In the genomic region with DNA sequence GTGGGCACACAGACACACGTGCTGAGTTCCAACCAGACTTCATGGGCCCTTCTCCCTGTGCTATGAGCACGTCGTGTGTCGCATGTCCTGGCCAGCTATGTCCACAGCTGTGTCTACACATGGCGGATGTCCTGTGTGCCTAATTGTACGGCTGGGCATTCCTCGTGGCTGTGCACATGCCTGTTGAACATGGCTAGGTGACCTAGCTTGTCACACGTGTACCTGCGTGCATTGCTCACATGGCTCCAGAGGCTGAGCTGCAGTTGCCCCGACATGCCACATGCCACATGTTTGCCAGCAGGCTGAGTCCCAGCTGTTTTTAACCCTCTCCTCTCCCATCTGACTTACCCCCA, we compare ENCODE assay signal across 8 cellular contexts. TPM values are rescaled to one million over a fixed set of nuclear protein-coding genes. Genes with fewer than 3 reads are reported as not detected.
DNase-seq lines count a peak whose midpoint lies in the region; ATAC-seq and TF ChIP-seq lines count a peak whose summit lies in the region.

No MANE protein-coding gene starts in this region.

- no peak for DNase-seq in activated CD4-positive, alpha-beta T cell treated with anti-CD3 and anti-CD28 coated beads for 36 hours
- no peak for DNase-seq in activated CD4-positive, alpha-beta T cell treated with anti-CD3 and anti-CD28 coated beads, Interleukin-2, amount 50 U/mL, for 1 hour
- DNase-seq in WTC11 (ENCODE audit: low spot score), result no peak
- no peak for DNase-seq in stimulated activated effector memory CD8-positive, alpha-beta T cell treated with anti-CD3 and anti-CD28 coated beads, Interleukin-12 subunit alpha, Interleukin-12 subunit beta, amount 100 ng/mL, for 72 hours (ENCODE audit: low spot score in 2 of 2)
- no peak for DNase-seq in amygdala (lab: John Stamatoyannopoulos, UW)
- DNase-seq in stimulated activated CD4-positive, alpha-beta T cell treated with anti-CD3 and anti-CD28 coated beads, Interleukin-4, amount 100 ng/mL, for 4 hours, result no peak

- peak overlapping the region; percentile 79 for H3K4me3 Mint-ChIP-seq in activated CD4-positive, alpha-beta T cell treated with anti-CD3 and anti-CD28 coated beads for 36 hours
- H3K4me3 Mint-ChIP-seq in WTC11, result peak overlapping the region; percentile 72
- H3K4me3 Mint-ChIP-seq in stimulated activated effector memory CD8-positive, alpha-beta T cell treated with anti-CD3 and anti-CD28 coated beads, Interleukin-12 subunit alpha, Interleukin-12 subunit beta, amount 100 ng/mL, for 72 hours, result peak overlapping the region; percentile 95

- POLR2A ChIA-PET in activated CD4-positive, alpha-beta T cell treated with anti-CD3 and anti-CD28 coated beads for 36 hours (lab: Charles Lee), result interaction anchor here (1.0 to 2.5 kb wide), 2 partner anchors 19 to 26 kb away, joined by 3 to 10 read pairs; a partner anchor contains a TSS
- POLR2A ChIA-PET in WTC11 (lab: Charles Lee), result interaction anchor here (1.3 kb wide), 1 partner anchor 76 kb away, joined by 5 read pairs; a partner anchor contains a TSS

- H3K9me3 ChIP-seq in iPS-18c (ENCODE audit: control insufficient read depth, insufficient read depth, low read length), result no peaks in the 10 kb centered on the region

- no peaks in the 10 kb centered on the region for H3K27me3 Mint-ChIP-seq in activated CD4-positive, alpha-beta T cell treated with anti-CD3 and anti-CD28 coated beads for 36 hours
- H3K27me3 Mint-ChIP-seq in WTC11 (ENCODE audit: low read depth), result peaks cover 28% of the 10 kb centered on the region

- intact Hi-C loops in activated CD4-positive, alpha-beta T cell treated with anti-CD3 and anti-CD28 coated beads for 36 hours (cut with DNase I, micrococcal nuclease), result loop anchor here in 1 of 2 experiments (5.0 kb wide), 1 partner anchor 156 kb away; a partner anchor contains a TSS

- no peaks in the 10 kb centered on the region for H3K36me3 Mint-ChIP-seq in activated CD4-positive, alpha-beta T cell treated with anti-CD3 and anti-CD28 coated beads for 36 hours (ENCODE audit: low read depth)
- no peaks in the 10 kb centered on the region for H3K36me3 Mint-ChIP-seq in WTC11
- peaks cover 15% of the 10 kb centered on the region for H3K36me3 Mint-ChIP-seq in stimulated activated effector memory CD8-positive, alpha-beta T cell treated with anti-CD3 and anti-CD28 coated beads, Interleukin-12 subunit alpha, Interleukin-12 subunit beta, amount 100 ng/mL, for 72 hours

- no peak for TF ChIP-seq CTCF in WTC11 (IDR thresholded peaks at IDR 0.05)

- H3K27ac Mint-ChIP-seq in activated CD4-positive, alpha-beta T cell treated with anti-CD3 and anti-CD28 coated beads for 36 hours, result peak overlapping the region; percentile 78
- no peak overlapping the region for H3K27ac Mint-ChIP-seq in WTC11
- peak overlapping the region; percentile 96 for H3K27ac Mint-ChIP-seq in stimulated activated effector memory CD8-positive, alpha-beta T cell treated with anti-CD3 and anti-CD28 coated beads, Interleukin-12 subunit alpha, Interleukin-12 subunit beta, amount 100 ng/mL, for 72 hours

- H3K4me1 Mint-ChIP-seq in activated CD4-positive, alpha-beta T cell treated with anti-CD3 and anti-CD28 coated beads for 36 hours, result peaks cover 52% of the 10 kb centered on the region
- H3K4me1 Mint-ChIP-seq in WTC11, result peaks cover 41% of the 10 kb centered on the region
- peaks cover 70% of the 10 kb centered on the region for H3K4me1 Mint-ChIP-seq in stimulated activated effector memory CD8-positive, alpha-beta T cell treated with anti-CD3 and anti-CD28 coated beads, Interleukin-12 subunit alpha, Interleukin-12 subunit beta, amount 100 ng/mL, for 72 hours

- CTCF ChIA-PET in activated CD4-positive, alpha-beta T cell treated with anti-CD3 and anti-CD28 coated beads for 36 hours (lab: Charles Lee), result interaction anchor here (0.6 to 4.5 kb wide), 5 partner anchors 8 to 176 kb away, joined by 3 to 39 read pairs (median 3); no protein-coding TSS in a partner anchor
- CTCF ChIA-PET in WTC11 (lab: Charles Lee), result interaction anchor here (0.6 to 3.4 kb wide), 18 partner anchors 10 to 290 kb away, joined by 3 to 44 read pairs (median 6); a partner anchor contains a TSS

- peak overlapping the region; percentile 55; the same call in 1 of the 2 replicates for H3K4me3 ChIP-seq in iPS-18c (ENCODE audit: insufficient read depth, low read depth, low read length)

- ATAC-seq in activated CD4-positive, alpha-beta T cell treated with anti-CD3 and anti-CD28 coated beads for 36 hours, result no peak
- ATAC-seq in WTC11, result no peak
- no peak for ATAC-seq in stimulated activated effector memory CD8-positive, alpha-beta T cell treated with anti-CD3 and anti-CD28 coated beads, Interleukin-12 subunit alpha, Interleukin-12 subunit beta, amount 100 ng/mL, for 72 hours
- ATAC-seq in GM19397 (IDR thresholded peaks at IDR 0.05; ENCODE audit: unreplicated experiment), result no peak

- no peaks in the 10 kb centered on the region for H3K9me3 Mint-ChIP-seq in activated CD4-positive, alpha-beta T cell treated with anti-CD3 and anti-CD28 coated beads for 36 hours (ENCODE audit: low read depth)
- no peaks in the 10 kb centered on the region for H3K9me3 Mint-ChIP-seq in WTC11
- H3K9me3 Mint-ChIP-seq in stimulated activated effector memory CD8-positive, alpha-beta T cell treated with anti-CD3 and anti-CD28 coated beads, Interleukin-12 subunit alpha, Interleukin-12 subunit beta, amount 100 ng/mL, for 72 hours, result no peaks in the 10 kb centered on the region

TF ChIP-seq in WTC11, 78 proteins besides CTCF, POLR2A, EP300 and RAD21:
- TF ChIP-seq CBFB (CRISPR knock-in tag; IDR thresholded peaks at IDR 0.05; ENCODE audit: low read depth), result no peak
- TF ChIP-seq ESRRA (CRISPR knock-in tag; IDR thresholded peaks at IDR 0.05; ENCODE audit: borderline replicate concordance), result no peak
- TF ChIP-seq, protein P1, sequence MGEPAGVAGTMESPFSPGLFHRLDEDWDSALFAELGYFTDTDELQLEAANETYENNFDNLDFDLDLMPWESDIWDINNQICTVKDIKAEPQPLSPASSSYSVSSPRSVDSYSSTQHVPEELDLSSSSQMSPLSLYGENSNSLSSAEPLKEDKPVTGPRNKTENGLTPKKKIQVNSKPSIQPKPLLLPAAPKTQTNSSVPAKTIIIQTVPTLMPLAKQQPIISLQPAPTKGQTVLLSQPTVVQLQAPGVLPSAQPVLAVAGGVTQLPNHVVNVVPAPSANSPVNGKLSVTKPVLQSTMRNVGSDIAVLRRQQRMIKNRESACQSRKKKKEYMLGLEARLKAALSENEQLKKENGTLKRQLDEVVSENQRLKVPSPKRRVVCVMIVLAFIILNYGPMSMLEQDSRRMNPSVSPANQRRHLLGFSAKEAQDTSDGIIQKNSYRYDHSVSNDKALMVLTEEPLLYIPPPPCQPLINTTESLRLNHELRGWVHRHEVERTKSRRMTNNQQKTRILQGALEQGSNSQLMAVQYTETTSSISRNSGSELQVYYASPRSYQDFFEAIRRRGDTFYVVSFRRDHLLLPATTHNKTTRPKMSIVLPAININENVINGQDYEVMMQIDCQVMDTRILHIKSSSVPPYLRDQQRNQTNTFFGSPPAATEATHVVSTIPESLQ (CRISPR knock-in tag; IDR thresholded peaks at IDR 0.05), result no peak
- TF ChIP-seq TEAD1 (CRISPR knock-in tag; IDR thresholded peaks at IDR 0.05), result no peak
- no peak for TF ChIP-seq NR2C2 (CRISPR knock-in tag; IDR thresholded peaks at IDR 0.05)
- TF ChIP-seq, protein P2, sequence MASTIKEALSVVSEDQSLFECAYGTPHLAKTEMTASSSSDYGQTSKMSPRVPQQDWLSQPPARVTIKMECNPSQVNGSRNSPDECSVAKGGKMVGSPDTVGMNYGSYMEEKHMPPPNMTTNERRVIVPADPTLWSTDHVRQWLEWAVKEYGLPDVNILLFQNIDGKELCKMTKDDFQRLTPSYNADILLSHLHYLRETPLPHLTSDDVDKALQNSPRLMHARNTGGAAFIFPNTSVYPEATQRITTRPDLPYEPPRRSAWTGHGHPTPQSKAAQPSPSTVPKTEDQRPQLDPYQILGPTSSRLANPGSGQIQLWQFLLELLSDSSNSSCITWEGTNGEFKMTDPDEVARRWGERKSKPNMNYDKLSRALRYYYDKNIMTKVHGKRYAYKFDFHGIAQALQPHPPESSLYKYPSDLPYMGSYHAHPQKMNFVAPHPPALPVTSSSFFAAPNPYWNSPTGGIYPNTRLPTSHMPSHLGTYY (CRISPR knock-in tag; IDR thresholded peaks at IDR 0.05), result no peak
- TF ChIP-seq, protein P3, sequence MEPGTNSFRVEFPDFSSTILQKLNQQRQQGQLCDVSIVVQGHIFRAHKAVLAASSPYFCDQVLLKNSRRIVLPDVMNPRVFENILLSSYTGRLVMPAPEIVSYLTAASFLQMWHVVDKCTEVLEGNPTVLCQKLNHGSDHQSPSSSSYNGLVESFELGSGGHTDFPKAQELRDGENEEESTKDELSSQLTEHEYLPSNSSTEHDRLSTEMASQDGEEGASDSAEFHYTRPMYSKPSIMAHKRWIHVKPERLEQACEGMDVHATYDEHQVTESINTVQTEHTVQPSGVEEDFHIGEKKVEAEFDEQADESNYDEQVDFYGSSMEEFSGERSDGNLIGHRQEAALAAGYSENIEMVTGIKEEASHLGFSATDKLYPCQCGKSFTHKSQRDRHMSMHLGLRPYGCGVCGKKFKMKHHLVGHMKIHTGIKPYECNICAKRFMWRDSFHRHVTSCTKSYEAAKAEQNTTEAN (CRISPR knock-in tag; IDR thresholded peaks at IDR 0.05), result no peak

RNA-seq across cellular contexts. Expression of a gene that starts 0.7 kb away (rescaled TPM):
- 10 to 100 TPM in 1 of 2 experiments, 1 to 10 TPM in 1; 8.5 to 11.3 TPM for total RNA-seq in activated CD4-positive, alpha-beta T cell treated with anti-CD3 and anti-CD28 coated beads for 36 hours
- 3.0 to 3.6 TPM (median 3.5 TPM) in 3 replicates for total RNA-seq in WTC11 (2021)

RNA-seq across cellular contexts. Expression of a gene that starts 25.6 kb away (rescaled TPM):
- 10 to 100 TPM; 39.0 to 39.4 TPM for total RNA-seq in activated CD4-positive, alpha-beta T cell treated with anti-CD3 and anti-CD28 coated beads for 36 hours
- total RNA-seq in WTC11 (2021), result 38.6 to 48.5 TPM (median 42.2 TPM) in 3 replicates

RNA-seq across cellular contexts. Expression of a gene that starts 45.8 kb away (rescaled TPM):
- not detected for total RNA-seq in activated CD4-positive, alpha-beta T cell treated with anti-CD3 and anti-CD28 coated beads for 36 hours
- total RNA-seq in WTC11 (2021), result 0.09 to 0.23 TPM (median 0.17 TPM) in 3 replicates
